23 cellular contexts compared by ENCODE assay signal in the genomic region with DNA sequence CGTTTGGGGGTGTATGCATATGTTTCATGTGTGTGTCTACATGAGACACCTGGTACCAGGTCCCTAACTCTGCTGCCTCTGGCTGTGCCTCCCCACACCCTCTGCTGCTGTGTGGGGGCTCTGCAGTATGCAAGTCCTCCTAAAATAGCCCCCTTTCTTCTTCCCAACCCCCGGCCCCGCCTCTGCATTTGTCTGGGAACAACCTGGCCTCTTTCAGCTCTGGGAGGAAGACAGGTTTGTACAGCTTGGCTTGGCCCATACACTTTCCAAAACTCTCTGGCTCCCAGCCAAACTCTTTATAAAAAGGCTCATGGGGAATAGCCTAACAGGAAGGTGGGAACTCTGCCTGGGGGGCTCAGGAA. TPM values are rescaled to one million over a fixed set of nuclear protein-coding genes. Genes with fewer than 3 reads are reported as not detected.
DNase-seq lines count a peak whose midpoint lies in the region; ATAC-seq and TF ChIP-seq lines count a peak whose summit lies in the region.
"Had no signal": no experiment of that assay in that cellular context is flagged by ENCODE, and none has a peak within 500 bp of the region (broad histone marks: within the 10 kb centered on the region; RNA-seq: fewer than 3 reads in every experiment).

No MANE protein-coding gene starts in this region.

- TF ChIP-seq CTCF in heart left ventricle (IDR thresholded peaks at IDR 0.05), result no peak
- TF ChIP-seq CTCF in neural progenitor cell (IDR thresholded peaks at IDR 0.05), result no peak
- no peak for TF ChIP-seq CTCF in suprapubic skin (IDR thresholded peaks at IDR 0.05)

- peak in 1 of 4 donors; percentile 6 for ATAC-seq in heart left ventricle
- no peak for ATAC-seq in right cardiac atrium
- ATAC-seq in GM18511 (IDR thresholded peaks at IDR 0.05; ENCODE audit: unreplicated experiment), result no peak
- ATAC-seq: mucosa of descending colon, PC-3 had no signal

- H3K27me3 ChIP-seq in heart left ventricle (no peaks in the 10 kb centered on the region), right cardiac atrium (ENCODE audit: control insufficient read depth, insufficient read depth) (no peaks in the 10 kb centered on the region), neural progenitor cell (no peaks in the 10 kb centered on the region), suprapubic skin (no peaks in the 10 kb centered on the region)

- no peak for TF ChIP-seq EP300 in suprapubic skin (IDR thresholded peaks at IDR 0.05)

- H3F3A ChIP-seq in neural progenitor cell (ENCODE audit: low read depth), result peaks cover 16% of the 10 kb centered on the region

- H3K4me3 Mint-ChIP-seq in neural progenitor cell, result no peak overlapping the region
- H3K4me3 Mint-ChIP-seq: activated CD4-positive, alpha-beta memory T cell treated with anti-CD3 and anti-CD28 coated beads, Interleukin-2, amount 10 ng/mL, durations not matched to agents 7 days and 5 days; activated naive CD8-positive, alpha-beta T cell treated with anti-CD3 and anti-CD28 coated beads, Interleukin-2, amount 10 ng/mL, durations not matched to agents 7 days and 5 days; nephron progenitor cell; stimulated activated effector memory CD8-positive, alpha-beta T cell treated with anti-CD3 and anti-CD28 coated beads, Interleukin-12 subunit alpha, Interleukin-12 subunit beta, amount 100 ng/mL, for 72 hours had no signal

- WGBS in heart left ventricle, 4 donors, result 64 to 73% (median 67%) methylated on average over 3 of the region's 3 CpGs
- WGBS in right cardiac atrium, result 78% methylated on average over 3 of the region's 3 CpGs
- 52% methylated on average over 3 of the region's 3 CpGs for WGBS in suprapubic skin

- no peaks in the 10 kb centered on the region for H4K20me1 ChIP-seq in neural progenitor cell (ENCODE audit: low read depth)

- TF ChIP-seq POLR2A in heart left ventricle (IDR thresholded peaks at IDR 0.05) (no peak), suprapubic skin (IDR thresholded peaks at IDR 0.05) (no peak)

- H3K27ac Mint-ChIP-seq in neural progenitor cell, result peak overlapping the region; percentile 95
- H3K27ac Mint-ChIP-seq: activated CD4-positive, alpha-beta memory T cell treated with anti-CD3 and anti-CD28 coated beads, Interleukin-2, amount 10 ng/mL, durations not matched to agents 7 days and 5 days; activated naive CD8-positive, alpha-beta T cell treated with anti-CD3 and anti-CD28 coated beads, Interleukin-2, amount 10 ng/mL, durations not matched to agents 7 days and 5 days; nephron progenitor cell; stimulated activated effector memory CD8-positive, alpha-beta T cell treated with anti-CD3 and anti-CD28 coated beads, Interleukin-12 subunit alpha, Interleukin-12 subunit beta, amount 100 ng/mL, for 72 hours had no signal

- H3K36me3 ChIP-seq in heart left ventricle (no peaks in the 10 kb centered on the region), neural progenitor cell (no peaks in the 10 kb centered on the region), suprapubic skin (no peaks in the 10 kb centered on the region)

- H3K27ac ChIP-seq in heart left ventricle (peak overlapping the region in 10 of 12 donors; percentile 18 to 82 (median 53)), right cardiac atrium (ENCODE audit: low read length) (no peak overlapping the region), cingulate gyrus (ENCODE audit: low read depth, low read length) (peak overlapping the region; percentile 71), neural progenitor cell (no peak overlapping the region), suprapubic skin (peak overlapping the region; percentile 71)
- H3K27ac ChIP-seq: psoas muscle had no signal

- DNase-seq in heart left ventricle (peak in 1 of 5 donors; percentile 30), right cardiac atrium (no peak), neural progenitor cell (ENCODE audit: low spot score) (no peak), suprapubic skin (ENCODE audit: low spot score in 2 of 2) (no peak), NCI-H2171 treated with DMSO at 0.1 percent for 48 hours (lab: John Stamatoyannopoulos, UW) (no peak)
- DNase-seq in activated CD8-positive, alpha-beta memory T cell treated with anti-CD3 and anti-CD28 coated beads, Interleukin-2, amount 50 U/mL, for 48 hours, result no peak
- DNase-seq: ACHN; activated CD4-positive, alpha-beta memory T cell treated with anti-CD3 and anti-CD28 coated beads, Interleukin-2, amount 10 ng/mL, durations not matched to agents 7 days and 5 days; activated CD4-positive, CD25-positive, alpha-beta regulatory T cell treated with anti-CD3 and anti-CD28 coated beads, Interleukin-2, amount 50 U/mL, for 72 hours; activated naive CD8-positive, alpha-beta T cell treated with anti-CD3 and anti-CD28 coated beads, Interleukin-2, amount 10 ng/mL, durations not matched to agents 7 days and 5 days; effector CD4-positive, alpha-beta T cell; mucosa of descending colon; NCI-H1092; NCI-H2029 treated with DMSO at 0.1 percent for 48 hours; nephron progenitor cell; PC-3; SHP77 treated with DMSO at 0.1 percent for 48 hours; stimulated activated CD4-positive, alpha-beta T cell treated with anti-CD3 and anti-CD28 coated beads, Interleukin-2, amount 100 ng/mL, for 48 hours had no signal

- no peaks in the 10 kb centered on the region for H3K36me3 Mint-ChIP-seq in neural progenitor cell
- H3K36me3 Mint-ChIP-seq: activated naive CD8-positive, alpha-beta T cell treated with anti-CD3 and anti-CD28 coated beads, Interleukin-2, amount 10 ng/mL, durations not matched to agents 7 days and 5 days; stimulated activated effector memory CD8-positive, alpha-beta T cell treated with anti-CD3 and anti-CD28 coated beads, Interleukin-12 subunit alpha, Interleukin-12 subunit beta, amount 100 ng/mL, for 72 hours had no signal

- H3K79me2 ChIP-seq in neural progenitor cell (ENCODE audit: low read depth), result no peaks in the 10 kb centered on the region

- H3K4me1 ChIP-seq in heart left ventricle, result peaks cover 0 to 65% (median 26%) of the 10 kb centered on the region in 12 donors
- H3K4me1 ChIP-seq in right cardiac atrium (ENCODE audit: control insufficient read depth, insufficient read depth, low read length), result peaks cover 14% of the 10 kb centered on the region
- peaks cover 16% of the 10 kb centered on the region for H3K4me1 ChIP-seq in neural progenitor cell
- H3K4me1 ChIP-seq in suprapubic skin, result peaks cover 63% of the 10 kb centered on the region

- no peaks in the 10 kb centered on the region for H3K9me3 Mint-ChIP-seq in neural progenitor cell
- H3K9me3 Mint-ChIP-seq: activated CD4-positive, alpha-beta memory T cell treated with anti-CD3 and anti-CD28 coated beads, Interleukin-2, amount 10 ng/mL, durations not matched to agents 7 days and 5 days; activated naive CD8-positive, alpha-beta T cell treated with anti-CD3 and anti-CD28 coated beads, Interleukin-2, amount 10 ng/mL, durations not matched to agents 7 days and 5 days; nephron progenitor cell; stimulated activated effector memory CD8-positive, alpha-beta T cell treated with anti-CD3 and anti-CD28 coated beads, Interleukin-12 subunit alpha, Interleukin-12 subunit beta, amount 100 ng/mL, for 72 hours had no signal

- H3K27me3 Mint-ChIP-seq in neural progenitor cell (ENCODE audit: insufficient read depth, low read depth), result peaks cover 10% of the 10 kb centered on the region
- H3K27me3 Mint-ChIP-seq: activated CD4-positive, alpha-beta memory T cell treated with anti-CD3 and anti-CD28 coated beads, Interleukin-2, amount 10 ng/mL, durations not matched to agents 7 days and 5 days had no signal

- H2AFZ ChIP-seq in neural progenitor cell (replicated peaks), result no peak overlapping the region

- H3K4me3 ChIP-seq in heart left ventricle, result no peak overlapping the region
- no peak overlapping the region for H3K4me3 ChIP-seq in right cardiac atrium (ENCODE audit: low read length)
- no peak overlapping the region for H3K4me3 ChIP-seq in neural progenitor cell
- H3K4me3 ChIP-seq in suprapubic skin, result no peak overlapping the region
- H3K4me3 ChIP-seq: mucosa of descending colon, psoas muscle, smooth muscle cell had no signal

- H3K9me3 ChIP-seq in heart left ventricle, result no peaks in the 10 kb centered on the region
- no peaks in the 10 kb centered on the region for H3K9me3 ChIP-seq in right cardiac atrium (ENCODE audit: control insufficient read depth, low read length)
- no peaks in the 10 kb centered on the region for H3K9me3 ChIP-seq in neural progenitor cell (ENCODE audit: low read depth)
- H3K9me3 ChIP-seq in suprapubic skin, result no peaks in the 10 kb centered on the region
- H3K9me3 ChIP-seq: mucosa of descending colon, psoas muscle had no signal

- H3K9ac ChIP-seq in neural progenitor cell, result no peak overlapping the region

- no peak overlapping the region for H3K4me2 ChIP-seq in neural progenitor cell
- H3K4me2 ChIP-seq: smooth muscle cell had no signal

- H3K4me1 Mint-ChIP-seq in neural progenitor cell, result peaks cover 53% of the 10 kb centered on the region
- H3K4me1 Mint-ChIP-seq: activated CD4-positive, alpha-beta memory T cell treated with anti-CD3 and anti-CD28 coated beads, Interleukin-2, amount 10 ng/mL, durations not matched to agents 7 days and 5 days; activated naive CD8-positive, alpha-beta T cell treated with anti-CD3 and anti-CD28 coated beads, Interleukin-2, amount 10 ng/mL, durations not matched to agents 7 days and 5 days had no signal

- intact Hi-C loops in heart left ventricle (cut with DNase I), result loop anchor here in 2 of 10 donors (5.0 to 10.0 kb wide), 2 partner anchors 36 to 149 kb away; no protein-coding TSS in a partner anchor
- intact Hi-C loops in right cardiac atrium (cut with DNase I), result no loop called here

RNA-seq across cellular contexts. Expression of a gene that starts 27.1 kb away (rescaled TPM):
- total RNA-seq in heart left ventricle (1 to 10 TPM in 8 of 9 donors, under 1 TPM in 1; 0.24 to 9.3 (median 2.2) TPM), right cardiac atrium (1 to 10 TPM; 2.1 to 7.4 (median 5.5) TPM), neural progenitor cell (ENCODE audit: low replicate concordance) (3.5 and 9.0 TPM in 2 replicates), suprapubic skin (1 to 10 TPM; 4.4 to 7.5 (median 5.7) TPM)
- polyA plus RNA-seq in heart left ventricle (1 to 10 TPM; 1.2 to 3.3 TPM), right cardiac atrium (4.3 TPM)
- total RNA-seq: activated CD4-positive, alpha-beta memory T cell treated with anti-CD3 and anti-CD28 coated beads, Interleukin-2, amount 10 ng/mL, durations not matched to agents 7 days and 5 days; activated naive CD8-positive, alpha-beta T cell treated with anti-CD3 and anti-CD28 coated beads, Interleukin-2, amount 10 ng/mL, durations not matched to agents 7 days and 5 days; PC-3 had no signal

RNA-seq across cellular contexts. Expression of a gene that starts 53.1 kb away (rescaled TPM):
- total RNA-seq in heart left ventricle (10 to 100 TPM; 13.2 to 24.1 (median 19.0) TPM), right cardiac atrium (10 to 100 TPM in 3 of 4 donors, 1 to 10 TPM in 1; 9.3 to 14.8 (median 13.2) TPM), neural progenitor cell (ENCODE audit: low replicate concordance) (2.8 and 8.9 TPM in 2 replicates), suprapubic skin (100 to 1,000 TPM in 1 of 4 donors, 10 to 100 TPM in 3; 74.6 to 213 (median 85.2) TPM)
- polyA plus RNA-seq in heart left ventricle (10 to 100 TPM; 12.8 to 23.1 TPM), right cardiac atrium (18.2 TPM)

Comparison
In these comparisons a context has a peak if more than half of its experiments do, and no peak if none do; other contexts are left out.
1. H3K27ac ChIP-seq: peak in heart left ventricle (10 of 12), cingulate gyrus (single experiment) and suprapubic skin (single experiment); none in right cardiac atrium (single experiment) and neural progenitor cell (single experiment).